In the genomic region with DNA sequence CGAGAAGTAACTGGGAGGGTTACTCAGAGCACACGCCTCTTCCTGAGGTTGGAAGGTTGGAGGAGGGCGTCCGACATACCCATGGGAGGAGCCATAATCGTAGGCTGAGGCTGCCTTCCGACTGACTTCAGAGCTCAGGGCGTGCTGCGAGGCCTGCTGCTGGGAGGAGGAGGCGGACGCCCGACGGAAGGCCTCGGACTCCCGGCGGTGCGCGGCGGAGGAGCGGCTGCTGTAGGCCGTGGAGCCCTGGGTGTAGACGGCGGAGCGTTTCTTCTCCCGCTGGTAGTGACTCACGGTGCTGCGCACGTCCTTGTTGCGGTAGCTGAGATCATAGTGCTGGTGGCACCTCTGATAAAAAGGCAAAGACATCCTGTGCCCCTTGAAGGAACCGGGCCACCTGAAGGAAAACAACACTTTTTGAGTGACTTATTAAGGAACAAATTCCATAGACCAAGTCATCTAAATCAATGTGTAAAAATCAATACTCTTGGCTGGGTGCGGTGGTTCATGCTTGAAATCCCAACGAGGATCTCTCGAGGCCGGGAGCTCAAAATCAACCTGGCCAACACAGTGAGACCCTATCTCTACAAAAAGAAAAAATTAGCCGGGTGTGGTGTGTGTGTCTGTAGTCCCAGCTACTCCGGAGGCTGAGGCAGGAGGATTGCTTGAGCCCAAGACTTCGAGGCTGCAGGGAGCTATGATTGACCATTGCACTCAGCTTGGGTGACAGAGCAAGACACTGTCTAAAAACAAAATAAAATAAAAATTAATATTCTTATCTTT, we compare ENCODE assay signal across 19 cellular contexts. TPM values are rescaled to one million over a fixed set of nuclear protein-coding genes. Genes with fewer than 3 reads are reported as not detected.
A peak's percentile ranks its signal among the peaks of the same experiment; 100 is the strongest.
DNase-seq lines count a peak whose midpoint lies in the region; ATAC-seq and TF ChIP-seq lines count a peak whose summit lies in the region.
"Had no signal": no experiment of that assay in that cellular context is flagged by ENCODE, and none has a peak within 500 bp of the region (broad histone marks: within the 10 kb centered on the region; RNA-seq: fewer than 3 reads in every experiment).

No MANE protein-coding gene starts in this region.

- H2BK120ac ChIP-seq in neuronal stem cell (ENCODE audit: low read depth, low read length): no peak overlapping the region

- no peaks in the 10 kb centered on the region for H3K27me3 Mint-ChIP-seq in T-helper 17 cell

- H3K27me3 ChIP-seq in right cardiac atrium (ENCODE audit: control insufficient read depth, insufficient read depth) (no peaks in the 10 kb centered on the region), neuronal stem cell (ENCODE audit: control insufficient read depth in 3 of 3, insufficient read depth in 3 of 3, low read depth in 1 of 3, low read length in 3 of 3) (peaks cover 0 to 2% (median 0%) of the 10 kb centered on the region in 3 experiments), breast epithelium (no peaks in the 10 kb centered on the region)
- H3K27me3 ChIP-seq: BE2C, SJSA1 had no signal

- H3K18ac ChIP-seq in neuronal stem cell (ENCODE audit: low read length): no peak overlapping the region

- H2BK15ac ChIP-seq in neuronal stem cell (ENCODE audit: low read length): no peak overlapping the region

- H3K79me1 ChIP-seq in neuronal stem cell (ENCODE audit: low read depth, low read length): no peaks in the 10 kb centered on the region

- H3K27ac Mint-ChIP-seq in T-helper 17 cell: peak overlapping the region; percentile 6

- no peak overlapping the region for H3K4me3 Mint-ChIP-seq in T-helper 17 cell

- H2BK5ac ChIP-seq in neuronal stem cell (ENCODE audit: low read length): no peak overlapping the region

- no peak overlapping the region for H3K23ac ChIP-seq in neuronal stem cell (ENCODE audit: low read depth, low read length, poor library complexity)

- H3K4me2 ChIP-seq in neuronal stem cell (ENCODE audit: insufficient read depth, low read length, poor library complexity, severe bottlenecking): no peak overlapping the region

- TF ChIP-seq POLR2A in breast epithelium (IDR thresholded peaks at IDR 0.05): no peak

- H2AK5ac ChIP-seq in neuronal stem cell (ENCODE audit: low read depth, low read length): peak overlapping the region; percentile 87

- H3K4me3 ChIP-seq in right cardiac atrium (ENCODE audit: low read length) (no peak overlapping the region), neuronal stem cell (ENCODE audit: low read length in 2 of 2) (no peak overlapping the region), breast epithelium (no peak overlapping the region)
- H3K4me3 ChIP-seq: GM12878, SJSA1 had no signal

- H3K4me1 ChIP-seq in right cardiac atrium (ENCODE audit: control insufficient read depth, insufficient read depth, low read length) (peaks cover 3% of the 10 kb centered on the region), neuronal stem cell (ENCODE audit: control insufficient read depth in 2 of 2, insufficient read depth in 1 of 2, low read depth in 1 of 2, low read length in 2 of 2) (peaks cover 3 to 17% of the 10 kb centered on the region in 2 donors), breast epithelium (no peaks in the 10 kb centered on the region)
- H3K4me1 ChIP-seq: BE2C had no signal

- no peak overlapping the region for H4K8ac ChIP-seq in neuronal stem cell (ENCODE audit: low read depth, low read length)

- peak overlapping the region; percentile 59 for H3K4ac ChIP-seq in neuronal stem cell (ENCODE audit: low read length)

- no peak for ATAC-seq in left ventricle myocardium superior
- no peak for ATAC-seq in right cardiac atrium
- no peak for ATAC-seq in T-helper 17 cell
- ATAC-seq: GM12878 had no signal

- intact Hi-C loops in left ventricle myocardium superior (cut with micrococcal nuclease): no loop called here
- intact Hi-C loops in right cardiac atrium (cut with DNase I): no loop called here
- intact Hi-C loops in breast epithelium (cut with DNase I; ENCODE audit: low total_unique reads): loop anchor here (2.0 kb wide), 1 partner anchor 16 kb away; no protein-coding TSS in a partner anchor

- no peak overlapping the region for H3K14ac ChIP-seq in neuronal stem cell (ENCODE audit: low read length)

- H3K27ac ChIP-seq in right cardiac atrium (ENCODE audit: low read length): no peak overlapping the region
- no peak overlapping the region for H3K27ac ChIP-seq in neuronal stem cell (replicated peaks; ENCODE audit: low read length)
- no peak overlapping the region for H3K27ac ChIP-seq in breast epithelium
- H3K27ac ChIP-seq: SJSA1 had no signal

- 92% methylated on average over 36 of the region's 36 CpGs for WGBS in right cardiac atrium
- WGBS in neuronal stem cell (ENCODE audit: extremely low coverage in 2 of 2, insufficient read length in 2 of 2, insufficient replicate concordance in 1 of 2), 2 donors: no CpG with 5 or more reads among the region's 36 CpGs

- peaks cover 14% of the 10 kb centered on the region for H3K4me1 Mint-ChIP-seq in T-helper 17 cell

- H2BK12ac ChIP-seq in neuronal stem cell (ENCODE audit: low read length): peak overlapping the region; percentile 91

- no peak for TF ChIP-seq CTCF in breast epithelium (IDR thresholded peaks at IDR 0.05)

- H2AFZ ChIP-seq in neuronal stem cell (ENCODE audit: low read length): no peak overlapping the region

- peaks cover 3% of the 10 kb centered on the region for H3K36me3 Mint-ChIP-seq in T-helper 17 cell (ENCODE audit: low read depth)

- peak; percentile 34 for DNase-seq in left ventricle myocardium superior
- DNase-seq in right cardiac atrium: no peak
- no peak for DNase-seq in T-helper 17 cell
- no peak for DNase-seq in neuronal stem cell (ENCODE audit: low spot score)
- DNase-seq in HCEC 1CT: no peak
- no peak for DNase-seq in globus pallidus (ENCODE audit: low spot score)
- DNase-seq in breast epithelium (ENCODE audit: low spot score in 2 of 2): no peak
- DNase-seq: BE2C, DMS79 treated with DMSO at 0.1 percent for 48 hours, H7, KG1, NCI-H1092, NCI-H1436 treated with DMSO at 0.1 percent for 48 hours, NCI-H1930, NCI-H226, NCI-H524, NCI-H774 had no signal

- no peak overlapping the region for H3K9ac ChIP-seq in neuronal stem cell (ENCODE audit: low read depth, low read length, poor library complexity)

- H3K9me3 ChIP-seq in right cardiac atrium (ENCODE audit: control insufficient read depth, low read length) (no peaks in the 10 kb centered on the region), T-helper 17 cell (ENCODE audit: control insufficient read depth, low read length, poor library complexity, severe bottlenecking) (no peaks in the 10 kb centered on the region), neuronal stem cell (replicated peaks in 1 of 2; ENCODE audit: control insufficient read depth in 2 of 2, insufficient read depth in 1 of 2, low read depth in 1 of 2, low read length in 2 of 2) (no peaks in the 10 kb centered on the region), breast epithelium (no peaks in the 10 kb centered on the region)
- H3K9me3 ChIP-seq: BE2C, SJSA1 had no signal

- H3K36me3 ChIP-seq in neuronal stem cell (replicated peaks in 1 of 2; ENCODE audit: control insufficient read depth in 2 of 2, insufficient read depth in 2 of 2, low read length in 2 of 2): no peaks in the 10 kb centered on the region
- H3K36me3 ChIP-seq in breast epithelium: no peaks in the 10 kb centered on the region
- H3K36me3 ChIP-seq: BE2C, SJSA1 had no signal

- H4K91ac ChIP-seq in neuronal stem cell (ENCODE audit: low read depth, low read length, poor library complexity): no peak overlapping the region

RNA-seq across cellular contexts. Expression of a gene that starts 4.7 kb away (rescaled TPM):
- total RNA-seq in left ventricle myocardium superior: 724 TPM
- 100 to 1,000 TPM; 337 to 479 (median 357) TPM for total RNA-seq in right cardiac atrium
- 177 TPM for polyA plus RNA-seq in right cardiac atrium
- 1 to 10 TPM in 1 of 2 donors, under 1 TPM in 1; 0.92 to 3.2 TPM for total RNA-seq in T-helper 17 cell
- polyA plus RNA-seq in neuronal stem cell (2013, experiment 1 of 2): 0.42 TPM
- polyA plus RNA-seq in neuronal stem cell (2013, experiment 2 of 2): 0.46 TPM
- 1 to 10 TPM; 3.1 to 6.9 (median 5.9) TPM for total RNA-seq in breast epithelium
- total RNA-seq: SJSA1 had no signal

RNA-seq across cellular contexts. Expression of a gene that starts 32.6 kb away (rescaled TPM):
- 1,328 TPM for total RNA-seq in left ventricle myocardium superior
- 100 to 1,000 TPM; 493 to 926 (median 671) TPM for total RNA-seq in right cardiac atrium
- 1,833 TPM for polyA plus RNA-seq in right cardiac atrium
- 100 to 1,000 TPM; 480 to 500 TPM for total RNA-seq in T-helper 17 cell
- polyA plus RNA-seq in neuronal stem cell (2013, experiment 1 of 2): 183 TPM
- polyA plus RNA-seq in neuronal stem cell (2013, experiment 2 of 2): 185 TPM
- 100 to 1,000 TPM; 403 to 495 (median 444) TPM for total RNA-seq in breast epithelium

RNA-seq across cellular contexts. Expression of a gene that starts 46.9 kb away (rescaled TPM):
- total RNA-seq in left ventricle myocardium superior (168 TPM), right cardiac atrium (100 to 1,000 TPM; 171 to 199 (median 174) TPM), T-helper 17 cell (100 to 1,000 TPM; 172 to 178 TPM), breast epithelium (100 to 1,000 TPM; 305 to 371 (median 335) TPM)
- 343 TPM for polyA plus RNA-seq in right cardiac atrium
- 132 TPM for polyA plus RNA-seq in neuronal stem cell (2013, experiment 1 of 2)
- 130 TPM for polyA plus RNA-seq in neuronal stem cell (2013, experiment 2 of 2)

Comparison
In these comparisons a context has a peak if more than half of its experiments do, and no peak if none do; other contexts are left out.
1. RNA of a gene that starts 4.7 kb away (total RNA-seq): 724 TPM in left ventricle myocardium superior (single experiment) and 337 to 479 TPM in right cardiac atrium; 3.1 to 6.9 TPM in breast epithelium and 0.92 to 3.2 TPM in T-helper 17 cell; every median in the first group is over 10 times any median in the second.